ENCODE assay signal across 8 cellular contexts in the genomic region with DNA sequence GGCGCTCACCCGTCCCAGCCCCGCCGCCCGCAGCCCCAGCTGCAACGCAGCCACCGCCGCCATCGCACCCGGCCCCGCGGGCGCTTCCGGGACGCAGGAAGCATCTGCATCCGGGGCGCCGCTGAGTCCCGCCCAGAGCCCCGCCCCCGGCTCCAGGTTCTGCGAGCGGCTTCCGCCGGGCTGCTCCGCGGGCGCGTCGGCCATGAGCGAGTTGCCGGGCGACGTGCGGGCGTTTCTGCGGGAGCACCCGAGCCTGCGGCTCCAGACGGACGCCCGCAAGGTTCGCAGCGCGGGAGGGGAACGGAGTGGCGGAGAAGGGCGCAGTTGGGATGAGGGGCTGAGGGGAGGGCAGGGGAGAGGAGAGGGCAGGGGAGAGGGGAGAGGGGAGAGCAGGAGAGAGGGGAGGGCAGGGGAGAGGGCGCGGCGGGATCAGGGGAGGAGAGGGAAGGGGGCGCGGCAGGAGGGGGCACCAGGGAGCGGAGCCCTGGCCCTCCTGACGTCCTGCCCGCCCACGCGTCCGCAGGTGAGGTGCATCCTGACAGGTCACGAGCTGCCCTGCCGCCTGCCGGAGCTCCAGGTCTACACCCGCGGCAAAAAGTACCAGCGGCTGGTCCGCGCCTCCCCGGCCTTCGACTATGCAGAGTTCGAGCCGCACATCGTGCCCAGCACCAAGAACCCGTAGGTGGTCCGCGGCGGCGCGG. TPM values are rescaled to one million over a fixed set of nuclear protein-coding genes. Genes with fewer than 3 reads are reported as not detected.
A peak's percentile ranks its signal among the peaks of the same experiment; 100 is the strongest.
DNase-seq lines count a peak whose midpoint lies in the region; ATAC-seq and TF ChIP-seq lines count a peak whose summit lies in the region.

A gene with protein sequence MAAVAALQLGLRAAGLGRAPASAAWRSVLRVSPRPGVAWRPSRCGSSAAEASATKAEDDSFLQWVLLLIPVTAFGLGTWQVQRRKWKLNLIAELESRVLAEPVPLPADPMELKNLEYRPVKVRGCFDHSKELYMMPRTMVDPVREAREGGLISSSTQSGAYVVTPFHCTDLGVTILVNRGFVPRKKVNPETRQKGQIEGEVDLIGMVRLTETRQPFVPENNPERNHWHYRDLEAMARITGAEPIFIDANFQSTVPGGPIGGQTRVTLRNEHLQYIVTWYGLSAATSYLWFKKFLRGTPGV (minus strand): TSS at position 97 of the 701 bp plus-strand sequence. CDS start 34 bp downstream, at position 63.
A gene (plus strand): TSS at position 160 of the 701 bp plus-strand sequence. CDS start 43 bp downstream, at position 203.

- DNase-seq in Ammon's horn (ENCODE audit: low spot score) (peak; percentile 76), HL-60 (ENCODE audit: low read depth in 1 of 2, low spot score in 1 of 2) (peak in 1 of 2 experiments; percentile 87), PC-9 (peak; percentile 73 to 90), myocyte (ENCODE audit: low read depth) (peak; percentile 82)
- DNase-seq in activated T-cell treated with anti-CD3 and anti-CD28 coated beads, Interleukin-2, amount 50 U/mL, for 24 hours, result peak; percentile 94
- peak; percentile 81 for DNase-seq in stimulated activated CD8-positive, alpha-beta memory T cell treated with anti-CD3 and anti-CD28 coated beads, Interleukin-7, amount 100 ng/mL, for 24 hours (ENCODE audit: low read depth)

- H3K4me1 ChIP-seq in PC-9 (replicated peaks; ENCODE audit: insufficient read depth), result peaks cover 16% of the 10 kb centered on the region

- H3K79me2 ChIP-seq in PC-9 (ENCODE audit: low read depth), result peaks cover 24% of the 10 kb centered on the region

- no peaks in the 10 kb centered on the region for H3K27me3 Mint-ChIP-seq in activated T-cell treated with anti-CD3 and anti-CD28 coated beads, Interleukin-2, amount 50 U/mL, for 24 hours

- TF ChIP-seq CTCF in HL-60 (IDR thresholded peaks at IDR 0.05; ENCODE audit: insufficient read depth, low read length) (no peak), PC-9 (conservative IDR thresholded peaks at IDR 0.05) (no peak)

- peaks cover 31% of the 10 kb centered on the region for H4K20me1 ChIP-seq in PC-9 (ENCODE audit: insufficient read depth)

- peaks cover 11% of the 10 kb centered on the region; the same call in 1 of the 2 replicates for H3K36me3 ChIP-seq in PC-9 (ENCODE audit: low read depth)

- intact Hi-C loops in PC-9 (cut with micrococcal nuclease; ENCODE audit: unreplicated experiment), result loop anchor here (2.0 to 5.0 kb wide), 3 partner anchors 18 to 131 kb away; no protein-coding TSS in a partner anchor

- H3K27ac ChIP-seq in HL-60 (replicated peaks) (peak within 1 kb of the TSS; percentile 84), PC-9 (0 out of 2 replicates have a peak within 1 kb of the TSS, but pooled peaks have one; percentile 16)

- peak within 1 kb of the TSS; percentile 98 for H3K4me2 ChIP-seq in PC-9

- H3K27ac Mint-ChIP-seq in activated T-cell treated with anti-CD3 and anti-CD28 coated beads, Interleukin-2, amount 50 U/mL, for 24 hours, result peak within 1 kb of the TSS; percentile 99

- BruUV-seq in PC-9 (replicated peaks; lab: Mats Ljungman, UMichigan), result no TSS peak

- CTCF ChIA-PET in PC-9 (lab: Charles Lee), result interaction anchor here (0.7 to 1.2 kb wide), 2 partner anchors 14 to 129 kb away, joined by 3 to 9 read pairs; no protein-coding TSS in a partner anchor

- peak; percentile 85 for TF ChIP-seq POLR2A in GM19193 (IDR thresholded peaks at IDR 0.05; ENCODE audit: extremely low read depth, insufficient read depth, insufficient read length)

- H3K36me3 Mint-ChIP-seq in activated T-cell treated with anti-CD3 and anti-CD28 coated beads, Interleukin-2, amount 50 U/mL, for 24 hours (ENCODE audit: low read depth), result peaks cover 76% of the 10 kb centered on the region

- no peaks in the 10 kb centered on the region for H3K9me3 ChIP-seq in PC-9 (ENCODE audit: insufficient read depth, low read depth)

- no peaks in the 10 kb centered on the region for H3K9me3 Mint-ChIP-seq in activated T-cell treated with anti-CD3 and anti-CD28 coated beads, Interleukin-2, amount 50 U/mL, for 24 hours

- peak within 1 kb of the TSS; percentile 81 for H2AFZ ChIP-seq in PC-9

- H3K4me3 ChIP-seq in HL-60 (replicated peaks; ENCODE audit: insufficient read depth, low read length) (peak within 1 kb of the TSS; percentile 70), PC-9 (peak within 1 kb of the TSS; percentile 88)

- H3K9me2 ChIP-seq in PC-9 (ENCODE audit: insufficient read depth), result no peaks in the 10 kb centered on the region

- POLR2A ChIA-PET in PC-9 (lab: Charles Lee; ENCODE audit: unreplicated experiment), result interaction anchor here (0.6 to 0.9 kb wide), 6 partner anchors 20 to 949 kb away, joined by 3 to 22 read pairs (median 5); a partner anchor contains a TSS

- peaks cover 70% of the 10 kb centered on the region for H3K4me1 Mint-ChIP-seq in activated T-cell treated with anti-CD3 and anti-CD28 coated beads, Interleukin-2, amount 50 U/mL, for 24 hours (ENCODE audit: low read depth)

- H3K27me3 ChIP-seq in HL-60 (ENCODE audit: insufficient read depth, poor library complexity, severe bottlenecking), result no peaks in the 10 kb centered on the region
- H3K27me3 ChIP-seq in PC-9 (ENCODE audit: insufficient read depth, low read depth), result no peaks in the 10 kb centered on the region

- peaks cover 50% of the 10 kb centered on the region for H3F3A ChIP-seq in PC-9 (ENCODE audit: insufficient read depth, low read depth)

- peak within 1 kb of the TSS; percentile 91 for H3K4me3 Mint-ChIP-seq in activated T-cell treated with anti-CD3 and anti-CD28 coated beads, Interleukin-2, amount 50 U/mL, for 24 hours

- peak; percentile 80 for ATAC-seq in esophagus mucosa

RNA-seq across cellular contexts. Expression of the first gene that starts in this region (rescaled TPM):
- 57.7 and 69.1 TPM in 2 replicates for total RNA-seq in PC-9 (2021)
- 25.4 TPM for total RNA-seq in esophagus mucosa
- total RNA-seq in myocyte, result 27.8 and 30.7 TPM in 2 replicates
- polyA plus RNA-seq in myocyte (2012), result 62.4 TPM

RNA-seq across cellular contexts. Expression of the second gene that starts in this region (rescaled TPM):
- total RNA-seq in PC-9 (2021), result 18.1 and 28.6 TPM in 2 replicates
- total RNA-seq in esophagus mucosa, result 25.6 TPM
- 12.6 and 12.9 TPM in 2 replicates for total RNA-seq in myocyte
- 29.0 TPM for polyA plus RNA-seq in myocyte (2012)
